ENCODE assay signal across 8 cellular contexts in genomic region chr12:40921563-40922163, GRCh38.
DNase-seq lines count a peak whose midpoint lies in the region; ATAC-seq, FAIRE-seq and TF ChIP-seq lines count a peak whose summit lies in the region.

No MANE protein-coding gene starts in this region.

- ATAC-seq in RWPE2 (ENCODE audit: low read depth): no peak
- no peak for ATAC-seq in upper lobe of right lung
- ATAC-seq in HG02970 (IDR thresholded peaks at IDR 0.05; ENCODE audit: low FRiP score, unreplicated experiment): no peak

- H3K36me3 ChIP-seq in RWPE2 (ENCODE audit: low read depth): no peaks in the 10 kb centered on the region
- no peaks in the 10 kb centered on the region for H3K36me3 ChIP-seq in upper lobe of right lung

- no peaks in the 10 kb centered on the region for H3K27me3 ChIP-seq in RWPE2 (ENCODE audit: insufficient read depth, poor library complexity, severe bottlenecking)
- H3K27me3 ChIP-seq in upper lobe of right lung: no peaks in the 10 kb centered on the region

- no peak for DNase-seq in AG09319 (ENCODE audit: extremely low read depth, low read depth)
- no peak for DNase-seq in GM19239 (ENCODE audit: insufficient read length, low spot score)
- no peak for DNase-seq in RWPE2 (ENCODE audit: low spot score)
- DNase-seq in globus pallidus (ENCODE audit: low spot score): peak; percentile 25
- DNase-seq in upper lobe of right lung: no peak
- no peak for DNase-seq in NCI-H1436 (lab: John Stamatoyannopoulos, UW)
- DNase-seq in GF-D8 (lab: John Stamatoyannopoulos, UW): no peak

- no peak overlapping the region for H3K27ac ChIP-seq in RWPE2 (ENCODE audit: poor library complexity, severe bottlenecking)
- no peak overlapping the region for H3K27ac ChIP-seq in upper lobe of right lung

- TF ChIP-seq CTCF in AG09319 (IDR thresholded peaks at IDR 0.05; ENCODE audit: low read depth, low read length) (peak; percentile 54), RWPE2 (IDR thresholded peaks at IDR 0.05; ENCODE audit: poor library complexity, severe bottlenecking) (peak; percentile 86), upper lobe of right lung (IDR thresholded peaks at IDR 0.05) (peak; percentile 66)

- intact Hi-C loops in upper lobe of right lung (cut with DNase I): loop anchor here (5.0 kb wide), 1 partner anchor 299 kb away; no protein-coding TSS in a partner anchor

- H3K4me1 ChIP-seq in RWPE2 (ENCODE audit: insufficient read depth, poor library complexity, severe bottlenecking) (no peaks in the 10 kb centered on the region), upper lobe of right lung (no peaks in the 10 kb centered on the region)

- no peaks in the 10 kb centered on the region for H3K9me3 ChIP-seq in RWPE2 (ENCODE audit: severe bottlenecking)
- no peaks in the 10 kb centered on the region for H3K9me3 ChIP-seq in upper lobe of right lung

- H3K4me3 ChIP-seq in RWPE2 (ENCODE audit: severe bottlenecking) (no peak overlapping the region), upper lobe of right lung (no peak overlapping the region)

- peak; percentile 67 for FAIRE-seq in GM19239 (lab: Jason Lieb, UNC)
